ENCODE assay signal across 28 cellular contexts in genomic region chr13:113033054-113033453, GRCh38.
"Had no signal": no experiment of that assay in that cellular context is flagged by ENCODE, and none has a peak within 500 bp of the region (broad histone marks: within the 10 kb centered on the region; RNA-seq: fewer than 3 reads in every experiment).

No MANE protein-coding gene starts in this region.

- FAIRE-seq: astrocyte, bronchial epithelial cell had no signal

- H3K9me3 ChIP-seq: esophagus muscularis mucosa, gastroesophageal sphincter had no signal

- H3K4me3 ChIP-seq: coronary artery, dorsolateral prefrontal cortex, esophagus muscularis mucosa, gastroesophageal sphincter had no signal

- DNase-seq: activated B cell treated with CpG ODN at 0.5 μM for 24 hours; activated CD4-positive, alpha-beta memory T cell treated with anti-CD3 and anti-CD28 coated beads, Interleukin-2, amount 10 ng/mL, durations not matched to agents 7 days and 5 days; activated CD4-positive, alpha-beta T cell treated with anti-CD3 and anti-CD28 coated beads, Interleukin-2, amount 10 ng/mL, durations not matched to agents 24 days and 14 days; activated CD4-positive, alpha-beta T cell treated with anti-CD3 and anti-CD28 coated beads, Interleukin-2, amount 50 U/mL, for 4 hours; activated CD8-positive, alpha-beta memory T cell treated with anti-CD3 and anti-CD28 coated beads, Interleukin-2, amount 50 U/mL, for 48 hours; activated gamma-delta T cell; activated naive CD4-positive, alpha-beta T cell; activated naive CD4-positive, alpha-beta T cell treated with anti-CD3 and anti-CD28 coated beads, Interleukin-2, amount 10 ng/mL, durations not matched to agents 7 days and 5 days; activated naive CD8-positive, alpha-beta T cell treated with anti-CD3 and anti-CD28 coated beads, Interleukin-2, amount 10 ng/mL, durations not matched to agents 7 days and 5 days; activated T-cell treated with anti-CD3 and anti-CD28 coated beads for 4 hours; activated T-cell treated with anti-CD3 and anti-CD28 coated beads, Interleukin-2, amount 50 U/mL, for 24 hours; activated T-cell treated with anti-CD3 and anti-CD28 coated beads, Interleukin-2, amount 50 U/mL, for 72 hours; anterior cingulate cortex; brain microvascular endothelial cell; effector memory CD4-positive, alpha-beta T cell; endodermal cell; foreskin keratinocyte; T-helper 1 cell; T-helper 17 cell; WERI-Rb-1 had no signal

- H3K27ac ChIP-seq: brain microvascular endothelial cell, coronary artery, esophagus muscularis mucosa, foreskin keratinocyte, gastroesophageal sphincter, WERI-Rb-1 had no signal

- ATAC-seq: activated CD4-positive, CD25-positive, alpha-beta regulatory T cell treated with anti-CD3 and anti-CD28 coated beads, Interleukin-2, amount 50 U/mL, for 24 hours; activated naive CD4-positive, alpha-beta T cell treated with anti-CD3 and anti-CD28 coated beads, Interleukin-2, amount 50 U/mL, for 72 hours; activated T-cell treated with anti-CD3 and anti-CD28 coated beads, Interleukin-2, amount 50 U/mL, for 72 hours; foreskin keratinocyte; gastroesophageal sphincter; T-helper 17 cell had no signal

- H3K27me3 ChIP-seq: brain microvascular endothelial cell, dorsolateral prefrontal cortex, foreskin keratinocyte had no signal

- H3K4me1 ChIP-seq: foreskin keratinocyte had no signal

- H3K36me3 ChIP-seq: brain microvascular endothelial cell, gastroesophageal sphincter had no signal
